Comparison of ENCODE assay signal across 8 cellular contexts in genomic region chr1:27154469-27154990, GRCh38. TPM values are rescaled to one million over a fixed set of nuclear protein-coding genes. Genes with fewer than 3 reads are reported as not detected.
DNase-seq lines count a peak whose midpoint lies in the region; ATAC-seq and TF ChIP-seq lines count a peak whose summit lies in the region.

No MANE protein-coding gene starts in this region.

- H3K4me1 Mint-ChIP-seq in T-helper 2 cell treated with Interferon-gamma antibody and Interleukin-4, amounts not matched to agents 5 μg/mL and 100 μg/mL, for 36 hours (ENCODE audit: low read depth): peaks cover 41% of the 10 kb centered on the region

- no peaks in the 10 kb centered on the region for H3K27me3 Mint-ChIP-seq in T-helper 2 cell treated with Interferon-gamma antibody and Interleukin-4, amounts not matched to agents 5 μg/mL and 100 μg/mL, for 36 hours (ENCODE audit: low read depth)

- H3K4me3 ChIP-seq in iPS-18c (ENCODE audit: insufficient read depth, low read depth, low read length): peak overlapping the region; percentile 72

- peak overlapping the region; percentile 86 for H3K27ac Mint-ChIP-seq in T-helper 2 cell treated with Interferon-gamma antibody and Interleukin-4, amounts not matched to agents 5 μg/mL and 100 μg/mL, for 36 hours
- peak overlapping the region; percentile 96 to 98 for H3K27ac Mint-ChIP-seq in activated naive CD4-positive, alpha-beta T cell treated with anti-CD3 and anti-CD28 coated beads, Interleukin-2, amount 50 U/mL, for 72 hours

- peaks cover 7% of the 10 kb centered on the region for H3K36me3 Mint-ChIP-seq in T-helper 2 cell treated with Interferon-gamma antibody and Interleukin-4, amounts not matched to agents 5 μg/mL and 100 μg/mL, for 36 hours (ENCODE audit: low read depth)
- peaks cover 4 to 14% of the 10 kb centered on the region in 2 donors for H3K36me3 Mint-ChIP-seq in activated naive CD4-positive, alpha-beta T cell treated with anti-CD3 and anti-CD28 coated beads, Interleukin-2, amount 50 U/mL, for 72 hours

- H3K9me3 Mint-ChIP-seq in T-helper 2 cell treated with Interferon-gamma antibody and Interleukin-4, amounts not matched to agents 5 μg/mL and 100 μg/mL, for 36 hours: no peaks in the 10 kb centered on the region
- peaks cover 0 to 5% of the 10 kb centered on the region in 2 donors for H3K9me3 Mint-ChIP-seq in activated naive CD4-positive, alpha-beta T cell treated with anti-CD3 and anti-CD28 coated beads, Interleukin-2, amount 50 U/mL, for 72 hours

- no peaks in the 10 kb centered on the region for H3K9me3 ChIP-seq in iPS-18c (ENCODE audit: control insufficient read depth, insufficient read depth, low read length)

- peak overlapping the region; percentile 75 for H3K27ac ChIP-seq in substantia nigra (ENCODE audit: low read depth, low read length, poor library complexity, severe bottlenecking)

- no peak for TF ChIP-seq CTCF in GM13976 (IDR thresholded peaks at IDR 0.05; ENCODE audit: borderline replicate concordance, control extremely low read depth, extremely low read depth, insufficient read depth, missing control alignments)

- peak overlapping the region; percentile 96 for H3K4me3 Mint-ChIP-seq in T-helper 2 cell treated with Interferon-gamma antibody and Interleukin-4, amounts not matched to agents 5 μg/mL and 100 μg/mL, for 36 hours

- in situ Hi-C loops in GM13976 (cut with MboI; ENCODE audit: low sequenced_read_pairs, unreplicated experiment): no loop called here

- ATAC-seq in activated naive CD4-positive, alpha-beta T cell treated with anti-CD3 and anti-CD28 coated beads, Interleukin-2, amount 50 U/mL, for 72 hours: no peak

- DNase-seq in T-helper 2 cell treated with Interferon-gamma antibody and Interleukin-4, amounts not matched to agents 5 μg/mL and 100 μg/mL, for 36 hours (ENCODE audit: low spot score): no peak
- DNase-seq in T-helper 2 cell (no peak), substantia nigra (lab: John Stamatoyannopoulos, UW) (no peak), GM13976 (ENCODE audit: low spot score) (no peak), DMS114 treated with DMSO at 0.1 percent for 48 hours (lab: John Stamatoyannopoulos, UW; ENCODE audit: unreplicated experiment) (no peak), hippocampal formation (lab: John Stamatoyannopoulos, UW) (no peak)
- no peak for DNase-seq in activated naive CD4-positive, alpha-beta T cell treated with anti-CD3 and anti-CD28 coated beads, Interleukin-2, amount 50 U/mL, for 72 hours (ENCODE audit: low spot score in 2 of 2)

RNA-seq across cellular contexts. Expression of gene SLC9A1, which starts 0.4 kb away (rescaled TPM):
- 10 to 100 TPM; 16.2 to 18.8 TPM for total RNA-seq in activated naive CD4-positive, alpha-beta T cell treated with anti-CD3 and anti-CD28 coated beads, Interleukin-2, amount 50 U/mL, for 72 hours
